ENCODE assay signal across 21 cellular contexts in genomic region chr19:44884566-44884965, GRCh38. TPM values are rescaled to one million over a fixed set of nuclear protein-coding genes. Genes with fewer than 3 reads are reported as not detected.
DNase-seq lines count a peak whose midpoint lies in the region; ATAC-seq and TF ChIP-seq lines count a peak whose summit lies in the region.
"Had no signal": no experiment of that assay in that cellular context is flagged by ENCODE, and none has a peak within 500 bp of the region (broad histone marks: within the 10 kb centered on the region; RNA-seq: fewer than 3 reads in every experiment).

No MANE protein-coding gene starts in this region.

- H3K27ac Mint-ChIP-seq in progenitor cell of endocrine pancreas: peak overlapping the region; percentile 34
- H3K27ac Mint-ChIP-seq: CD8-positive, alpha-beta T cell had no signal

- WGBS in IMR-90 (ENCODE audit: extremely low coverage in 2 of 2, insufficient read length in 1 of 2), 2 experiments: no CpG with 5 or more reads among the region's 4 CpGs
- 93 to 100% methylated on average over 2 of the region's 4 CpGs for WGBS in mesodermal cell (ENCODE audit: insufficient coverage in 2 of 2), 2 experiments

- DNase-seq in IMR-90 (no peak), brain microvascular endothelial cell (no peak), progenitor cell of endocrine pancreas (ENCODE audit: low spot score, unreplicated experiment) (no peak), CD1c-positive myeloid dendritic cell (ENCODE audit: extremely low spot score) (no peak), NCI-H524 treated with DMSO at 0.1 percent for 48 hours (lab: John Stamatoyannopoulos, UW) (no peak), NCI-H774 (lab: John Stamatoyannopoulos, UW) (no peak)
- DNase-seq: ACHN; Calu3; CD8-positive, alpha-beta T cell; DMS53; GDM1; NCI-H1105; NCI-H2081; NCI-H2171; NCI-H345; NCI-H526; OCI-M1 had no signal

- no peak overlapping the region for H2BK5ac ChIP-seq in IMR-90 (ENCODE audit: low read depth, low read length, poor library complexity, severe bottlenecking)

- no peak overlapping the region for H3K18ac ChIP-seq in IMR-90 (ENCODE audit: low read depth, low read length)

- H3K23ac ChIP-seq in IMR-90 (ENCODE audit: low read depth, low read length): no peak overlapping the region

- no peak overlapping the region for H4K91ac ChIP-seq in IMR-90 (ENCODE audit: insufficient read depth, low read depth, low read length)

- H3K27me3 Mint-ChIP-seq in progenitor cell of endocrine pancreas: no peaks in the 10 kb centered on the region

- 0 out of 2 replicates have a peak, but pooled peaks cover 1% of the 10 kb centered on the region for H3K4me1 ChIP-seq in IMR-90 (ENCODE audit: control insufficient read depth, insufficient read depth, low read length)
- peaks cover 28% of the 10 kb centered on the region for H3K4me1 ChIP-seq in mesodermal cell (ENCODE audit: control insufficient read depth, insufficient read depth, low read length, poor library complexity, severe bottlenecking)

- 0 out of 2 replicates have a peak overlapping the region, but pooled peaks have one; percentile 4 for H3K27ac ChIP-seq in IMR-90 (ENCODE audit: insufficient read depth, low read length)
- H3K27ac ChIP-seq in brain microvascular endothelial cell: peak overlapping the region; percentile 20
- peak overlapping the region; percentile 5 for H3K27ac ChIP-seq in mesodermal cell (ENCODE audit: low read depth, low read length, severe bottlenecking)
- H3K27ac ChIP-seq: BLaER1, KMS-11 had no signal

- H3K14ac ChIP-seq in IMR-90 (replicated peaks; ENCODE audit: low read depth, low read length): no peak overlapping the region

- no TSS peak for BruUV-seq in IMR-90 (replicated peaks; lab: Mats Ljungman, UMichigan)

- H3K9ac ChIP-seq in IMR-90 (ENCODE audit: low read depth, low read length): no peak overlapping the region
- H3K9ac ChIP-seq: BLaER1, KMS-11 had no signal

- H3K4me3 ChIP-seq in IMR-90 (ENCODE audit: insufficient read depth, low read depth, low read length) (no peak overlapping the region), brain microvascular endothelial cell (ENCODE audit: low read depth, low read length) (no peak overlapping the region), mesodermal cell (ENCODE audit: extremely low read depth, insufficient read depth, low read length, poor library complexity, severe bottlenecking) (no peak overlapping the region)
- H3K4me3 ChIP-seq: BLaER1 had no signal

- H3K36me3 Mint-ChIP-seq in progenitor cell of endocrine pancreas (ENCODE audit: insufficient read depth): peaks cover 25% of the 10 kb centered on the region
- H3K36me3 Mint-ChIP-seq: CD8-positive, alpha-beta T cell had no signal

- no peak overlapping the region for H3K4me2 ChIP-seq in IMR-90 (ENCODE audit: low read depth, low read length)
- H3K4me2 ChIP-seq: BLaER1, KMS-11 had no signal

- TF ChIP-seq CTCF in IMR-90 (conservative IDR thresholded peaks at IDR 0.05; ENCODE audit: low read depth, low read length) (no peak), brain microvascular endothelial cell (IDR thresholded peaks at IDR 0.05; ENCODE audit: low read depth, low read length, missing control alignments) (no peak), progenitor cell of endocrine pancreas (IDR thresholded peaks at IDR 0.05; ENCODE audit: unreplicated experiment) (no peak)

- no peak overlapping the region; the same call in 2 of the 3 replicates for H2BK15ac ChIP-seq in IMR-90 (ENCODE audit: low read depth, low read length)

- H3K9me3 Mint-ChIP-seq in progenitor cell of endocrine pancreas (ENCODE audit: low read depth): no peaks in the 10 kb centered on the region
- H3K9me3 Mint-ChIP-seq: CD8-positive, alpha-beta T cell had no signal

- dilution Hi-C loops in IMR-90 (cut with HindIII; ENCODE audit: low sequenced_read_pairs, unreplicated experiment): no loop called here

- peak overlapping the region; percentile 21; the same call in 1 of the 2 replicates for H2BK120ac ChIP-seq in IMR-90 (ENCODE audit: low read depth, low read length)

- POLR2A ChIA-PET in IMR-90 (lab: Charles Lee; ENCODE audit: unreplicated experiment): no interaction called here

- peak overlapping the region; percentile 64 for H3K4ac ChIP-seq in IMR-90 (ENCODE audit: low read depth, low read length)

- H2AK5ac ChIP-seq in IMR-90 (ENCODE audit: low read depth, low read length): peak overlapping the region; percentile 80; the same call in 1 of the 2 replicates

- no peak overlapping the region for H4K5ac ChIP-seq in IMR-90 (ENCODE audit: low read depth, low read length)

- no peak for TF ChIP-seq RAD21 in IMR-90 (IDR thresholded peaks at IDR 0.05; ENCODE audit: low read length)

- no peak for TF ChIP-seq POLR2A in IMR-90 (IDR thresholded peaks at IDR 0.05; ENCODE audit: low read depth, low read length)

- peaks cover 8 to 29% of the 10 kb centered on the region in 2 experiments; a peak in 3 of 4 replicates for H3K79me1 ChIP-seq in IMR-90 (ENCODE audit: low read depth in 1 of 2, low read length in 2 of 2)

- no peak overlapping the region for H2BK20ac ChIP-seq in IMR-90 (ENCODE audit: low read depth, low read length)

- H3K56ac ChIP-seq in IMR-90 (ENCODE audit: extremely low read depth, insufficient read depth, low read length): no peak overlapping the region

- peaks cover 42% of the 10 kb centered on the region for H3K36me3 ChIP-seq in IMR-90 (ENCODE audit: control insufficient read depth, insufficient read depth, low read length)
- H3K36me3 ChIP-seq in brain microvascular endothelial cell (replicated peaks): peaks cover 44% of the 10 kb centered on the region
- H3K36me3 ChIP-seq in mesodermal cell (ENCODE audit: control insufficient read depth, insufficient read depth, low read length): peaks cover 86% of the 10 kb centered on the region

- in situ Hi-C loops in IMR-90 (cut with MboI; ENCODE audit: low sequenced_read_pairs): no loop called here
- in situ Hi-C loops in brain microvascular endothelial cell (cut with HindIII; ENCODE audit: low pct_ligation_motif_present, low sequenced_read_pairs): no loop called here

- H3K27me3 ChIP-seq in IMR-90 (ENCODE audit: control insufficient read depth, insufficient read depth, low read length): no peaks in the 10 kb centered on the region
- H3K27me3 ChIP-seq in brain microvascular endothelial cell (replicated peaks): no peaks in the 10 kb centered on the region
- H3K27me3 ChIP-seq: BLaER1 had no signal

- CTCF ChIA-PET in IMR-90 (lab: Yijun Ruan, JAX): no interaction called here

- H4K20me1 ChIP-seq in IMR-90 (ENCODE audit: insufficient read depth, low read length): no peaks in the 10 kb centered on the region
- H4K20me1 ChIP-seq: BLaER1 had no signal

- no peak overlapping the region for H2AK9ac ChIP-seq in IMR-90 (replicated peaks; ENCODE audit: low read depth, low read length, poor library complexity)

- H3K9me3 ChIP-seq in IMR-90 (ENCODE audit: control insufficient read depth, insufficient read depth, low read length) (no peaks in the 10 kb centered on the region), mesodermal cell (ENCODE audit: control insufficient read depth, low read length) (no peaks in the 10 kb centered on the region)
- H3K9me3 ChIP-seq: BLaER1 had no signal

- peaks cover 9% of the 10 kb centered on the region for H3K9me1 ChIP-seq in IMR-90 (ENCODE audit: insufficient read depth, low read length)

- peak; percentile 38 for ATAC-seq in IMR-90 (ENCODE audit: low read depth)
- ATAC-seq: CD8-positive, alpha-beta T cell had no signal

- no peak overlapping the region for H3K4me3 Mint-ChIP-seq in progenitor cell of endocrine pancreas (ENCODE audit: low read depth)
- H3K4me3 Mint-ChIP-seq: CD8-positive, alpha-beta T cell had no signal

- H2AFZ ChIP-seq in IMR-90 (replicated peaks; ENCODE audit: low read length, poor library complexity): no peak overlapping the region

- H3K4me1 Mint-ChIP-seq in progenitor cell of endocrine pancreas (ENCODE audit: low read depth): peaks cover 2% of the 10 kb centered on the region

- H4K8ac ChIP-seq in IMR-90 (ENCODE audit: low read depth in 2 of 2, low read length in 2 of 2): no peak overlapping the region

- intact Hi-C loops in IMR-90 (cut with micrococcal nuclease): no loop called here

TF ChIP-seq in IMR-90, 13 proteins besides CTCF, POLR2A, EP300 and RAD21 (continues in another document):
- no peak for TF ChIP-seq NFE2L2 (IDR thresholded peaks at IDR 0.05; ENCODE audit: low read depth, low read length)
- no peak for TF ChIP-seq MXI1 (IDR thresholded peaks at IDR 0.05; ENCODE audit: borderline replicate concordance, low read depth, low read length)

RNA-seq across cellular contexts. Expression of gene TOMM40, which starts 6.5 kb away (rescaled TPM):
- total RNA-seq in IMR-90 (2012; rRNA removed) (51.4 and 54.8 TPM in 2 replicates), progenitor cell of endocrine pancreas (63.0 and 67.1 TPM in 2 replicates)
- polyA plus RNA-seq in IMR-90 (2012; rRNA removed): 62.6 and 71.9 TPM in 2 replicates
- 33.4 and 81.9 TPM in 2 replicates for polyA plus RNA-seq in IMR-90 (2012; cell fraction: cytosol; rRNA removed)
- 31.9 and 65.2 TPM in 2 replicates for polyA plus RNA-seq in IMR-90 (2012; cell fraction: nucleus; rRNA removed; ENCODE audit: low replicate concordance)
- 60.5 TPM for polyA plus RNA-seq in mesodermal cell (2013, experiment 1 of 2)
- 48.4 TPM for polyA plus RNA-seq in mesodermal cell (2013, experiment 2 of 2)

RNA-seq across cellular contexts. Expression of gene APOE, which starts 21.0 kb away (rescaled TPM):
- total RNA-seq in IMR-90 (2012; rRNA removed) (0.18 TPM in 1 of 2 replicates, not detected in the other), progenitor cell of endocrine pancreas (198 and 233 TPM in 2 replicates)
- polyA plus RNA-seq in IMR-90 (2012; rRNA removed): 2.0 and 2.5 TPM in 2 replicates
- polyA plus RNA-seq in IMR-90 (2012; cell fraction: cytosol; rRNA removed): 5.1 and 12.1 TPM in 2 replicates
- polyA plus RNA-seq in IMR-90 (2012; cell fraction: nucleus; rRNA removed; ENCODE audit: low replicate concordance): 6.2 and 7.9 TPM in 2 replicates
- 395 TPM for polyA plus RNA-seq in mesodermal cell (2013, experiment 1 of 2)
- 321 TPM for polyA plus RNA-seq in mesodermal cell (2013, experiment 2 of 2)

RNA-seq across cellular contexts. Expression of gene APOC1, which starts 29.8 kb away (rescaled TPM):
- total RNA-seq in IMR-90 (2012; rRNA removed) (not detected in 2 replicates), progenitor cell of endocrine pancreas (85.5 and 89.4 TPM in 2 replicates)
- 1.1 and 1.4 TPM in 2 replicates for polyA plus RNA-seq in IMR-90 (2012; rRNA removed)
- 1.8 and 2.4 TPM in 2 replicates for polyA plus RNA-seq in IMR-90 (2012; cell fraction: cytosol; rRNA removed)
- polyA plus RNA-seq in IMR-90 (2012; cell fraction: nucleus; rRNA removed; ENCODE audit: low replicate concordance): 0.34 TPM in 1 of 2 replicates, not detected in the other
- 58.2 TPM for polyA plus RNA-seq in mesodermal cell (2013, experiment 1 of 2)
- 52.9 TPM for polyA plus RNA-seq in mesodermal cell (2013, experiment 2 of 2)
- total RNA-seq: CD8-positive, alpha-beta T cell had no signal

RNA-seq across cellular contexts. Expression of gene NECTIN2, which starts 38.5 kb away (rescaled TPM):
- 77.8 and 78.0 TPM in 2 replicates for total RNA-seq in IMR-90 (2012; rRNA removed)
- 169 and 170 TPM in 2 replicates for polyA plus RNA-seq in IMR-90 (2012; rRNA removed)
- polyA plus RNA-seq in IMR-90 (2012; cell fraction: cytosol; rRNA removed): 191 and 192 TPM in 2 replicates
- polyA plus RNA-seq in IMR-90 (2012; cell fraction: nucleus; rRNA removed; ENCODE audit: low replicate concordance): 109 and 133 TPM in 2 replicates
- 251 TPM for polyA plus RNA-seq in mesodermal cell (2013, experiment 1 of 2)
- 201 TPM for polyA plus RNA-seq in mesodermal cell (2013, experiment 2 of 2)
- 201 and 203 TPM in 2 replicates for total RNA-seq in progenitor cell of endocrine pancreas

RNA-seq across cellular contexts. Expression of gene APOC4, which starts 57.5 kb away (rescaled TPM):
- not detected in 2 replicates for total RNA-seq in IMR-90 (2012; rRNA removed)
- not detected in 2 replicates for polyA plus RNA-seq in IMR-90 (2012; rRNA removed)
- not detected in 2 replicates for polyA plus RNA-seq in IMR-90 (2012; cell fraction: cytosol; rRNA removed)
- polyA plus RNA-seq in IMR-90 (2012; cell fraction: nucleus; rRNA removed; ENCODE audit: low replicate concordance): not detected in 2 replicates
- polyA plus RNA-seq in mesodermal cell (2013, experiment 1 of 2): not detected
- polyA plus RNA-seq in mesodermal cell (2013, experiment 2 of 2): not detected
- total RNA-seq in progenitor cell of endocrine pancreas: not detected in 2 replicates
- total RNA-seq: Calu3; CD8-positive, alpha-beta T cell; SK-MEL-5 had no signal

Comparison
In these comparisons a context has a peak if more than half of its experiments do, and no peak if none do; other contexts are left out.
1. RNA of gene APOE, which starts 21.0 kb away (total RNA-seq): 198 to 233 TPM in progenitor cell of endocrine pancreas; 0.18 TPM in IMR-90; every median in the first group is over 100 times any median in the second.
2. RNA of gene APOC1, which starts 29.8 kb away (total RNA-seq): 85.5 to 89.4 TPM in progenitor cell of endocrine pancreas; not detected in IMR-90; every median in the first group is over 10 times any median in the second.
3. Peak in every context shown above with its lines, with median percentiles within 50 percentile points of each other: H3K27ac ChIP-seq.